In genomic region chr7:107767391-107767790, GRCh38 we compare ENCODE assay signal across 3 cellular contexts.
A peak's percentile ranks its signal among the peaks of the same experiment; 100 is the strongest.
TF ChIP-seq lines count a peak whose summit lies in the region.

No MANE protein-coding gene starts in this region.

TF ChIP-seq in HEK293, 187 proteins besides CTCF, POLR2A, EP300 and RAD21:
- TF ChIP-seq ZNF776 (tag by site-specific recombination; IDR thresholded peaks at IDR 0.05; ENCODE audit: borderline replicate concordance) (no peak), SCRT2 (tag by site-specific recombination; IDR thresholded peaks at IDR 0.05) (peak; percentile 65), ZNF626 (tag by site-specific recombination; IDR thresholded peaks at IDR 0.05) (no peak)
TF ChIP-seq in HEK293: peak in this region for 1.

TF ChIP-seq in K562, 482 proteins besides CTCF, POLR2A, EP300 and RAD21:
- TF ChIP-seq CEBPG (CRISPR knock-in tag; IDR thresholded peaks at IDR 0.05) (no peak), CEBPG (tag; conservative IDR thresholded peaks at IDR 0.05 in 1 of 2, IDR thresholded peaks at IDR 0.05 in 1 of 2) (peak; percentile 77 to 92), ATF3 (IDR thresholded peaks at IDR 0.05) (peak; percentile 32; the same call in 1 of the 2 replicates), ATF3 (CRISPR knock-in tag; conservative IDR thresholded peaks at IDR 0.05) (no peak), CEBPB (tag; IDR thresholded peaks at IDR 0.05) (peak; percentile 90), ZNF277 (CRISPR knock-in tag; IDR thresholded peaks at IDR 0.05; ENCODE audit: borderline replicate concordance) (no peak), TGIF2 (CRISPR knock-in tag; IDR thresholded peaks at IDR 0.05) (no peak)

TF ChIP-seq in H1, 55 proteins besides CTCF, POLR2A, EP300 and RAD21:
- TF ChIP-seq CEBPB (IDR thresholded peaks at IDR 0.05; ENCODE audit: low read depth, low read length) = peak; percentile 39; the same call in 1 of the 2 replicates
- TF ChIP-seq JUN (IDR thresholded peaks at IDR 0.05; ENCODE audit: low read depth, low read length) = no peak
